In the genomic region with DNA sequence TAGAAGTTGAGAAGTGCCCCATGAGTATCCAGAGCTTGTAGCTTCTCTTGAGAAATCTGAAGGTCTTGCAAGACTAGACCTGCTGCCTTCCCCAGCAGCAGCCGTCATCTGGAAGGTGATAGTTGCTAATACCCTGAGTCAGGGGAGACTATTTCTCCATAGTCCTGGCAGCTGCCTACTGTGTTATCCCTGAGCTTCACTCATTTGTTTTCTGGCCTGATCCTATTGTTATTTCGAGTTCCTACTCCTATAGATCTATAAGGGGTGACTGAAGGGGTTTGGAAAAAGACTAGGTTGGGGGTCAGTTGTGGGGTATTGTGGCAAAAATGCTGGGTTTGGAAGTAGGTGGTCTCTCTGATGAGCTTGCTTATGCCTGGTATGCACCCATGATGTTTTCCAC, we compare ENCODE assay signal across 1 cellular context.
A peak's percentile ranks its signal among the peaks of the same experiment; 100 is the strongest.
TF ChIP-seq lines count a peak whose summit lies in the region.

No MANE protein-coding gene starts in this region.

TF ChIP-seq in H1, 55 proteins besides CTCF, POLR2A, EP300 and RAD21:
- TF ChIP-seq JUND (IDR thresholded peaks at IDR 0.05; ENCODE audit: low read length) (no peak), GABPA (IDR thresholded peaks at IDR 0.05; ENCODE audit: borderline replicate concordance, insufficient read depth, low read length) (no peak), RFX5 (IDR thresholded peaks at IDR 0.05; ENCODE audit: borderline replicate concordance, low read depth, low read length) (no peak), TEAD4 (IDR thresholded peaks at IDR 0.05; ENCODE audit: low read depth, low read length) (peak; percentile 59; the same call in 1 of the 2 replicates), NANOG (IDR thresholded peaks at IDR 0.05; ENCODE audit: insufficient read depth, low read depth, low read length, poor library complexity, severe bottlenecking) (no peak), CEBPB (IDR thresholded peaks at IDR 0.05; ENCODE audit: low read depth, low read length) (no peak)
- TF ChIP-seq, protein P1, sequence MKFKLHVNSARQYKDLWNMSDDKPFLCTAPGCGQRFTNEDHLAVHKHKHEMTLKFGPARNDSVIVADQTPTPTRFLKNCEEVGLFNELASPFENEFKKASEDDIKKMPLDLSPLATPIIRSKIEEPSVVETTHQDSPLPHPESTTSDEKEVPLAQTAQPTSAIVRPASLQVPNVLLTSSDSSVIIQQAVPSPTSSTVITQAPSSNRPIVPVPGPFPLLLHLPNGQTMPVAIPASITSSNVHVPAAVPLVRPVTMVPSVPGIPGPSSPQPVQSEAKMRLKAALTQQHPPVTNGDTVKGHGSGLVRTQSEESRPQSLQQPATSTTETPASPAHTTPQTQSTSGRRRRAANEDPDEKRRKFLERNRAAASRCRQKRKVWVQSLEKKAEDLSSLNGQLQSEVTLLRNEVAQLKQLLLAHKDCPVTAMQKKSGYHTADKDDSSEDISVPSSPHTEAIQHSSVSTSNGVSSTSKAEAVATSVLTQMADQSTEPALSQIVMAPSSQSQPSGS (IDR thresholded peaks at IDR 0.05; ENCODE audit: low read length): no peak
